In genomic region chr12:41108032-41108431, GRCh38 we compare ENCODE assay signal across 13 cellular contexts.
"Had no signal": no experiment of that assay in that cellular context is flagged by ENCODE, and none has a peak within 500 bp of the region (broad histone marks: within the 10 kb centered on the region; RNA-seq: fewer than 3 reads in every experiment).

No MANE protein-coding gene starts in this region.

- H3K9me3 Mint-ChIP-seq: T-helper 2 cell treated with Interferon-gamma antibody and Interleukin-4, amounts not matched to agents 5 μg/mL and 100 μg/mL, for 36 hours had no signal

- H3K27ac Mint-ChIP-seq: activated CD8-positive, alpha-beta memory T cell treated with anti-CD3 and anti-CD28 coated beads, Interleukin-2, amount 10 ng/mL, durations not matched to agents 7 days and 5 days; activated naive CD4-positive, alpha-beta T cell treated with anti-CD3 and anti-CD28 coated beads, Interleukin-2, amount 50 U/mL, for 72 hours; activated T-cell treated with anti-CD3 and anti-CD28 coated beads, Interleukin-2, amount 50 U/mL, for 24 hours; stimulated activated naive B cell treated with anti-CD40 and anti-IgM and Interleukin-4, amounts not matched to agents 10 μg/mL and 1 μg/mL and 100 μg/mL, for 72 hours; T-helper 2 cell treated with Interferon-gamma antibody and Interleukin-4, amounts not matched to agents 5 μg/mL and 100 μg/mL, for 36 hours had no signal

- H3K36me3 Mint-ChIP-seq: activated CD8-positive, alpha-beta memory T cell treated with anti-CD3 and anti-CD28 coated beads, Interleukin-2, amount 10 ng/mL, durations not matched to agents 7 days and 5 days; activated naive CD4-positive, alpha-beta T cell treated with anti-CD3 and anti-CD28 coated beads, Interleukin-2, amount 50 U/mL, for 72 hours; stimulated activated naive B cell treated with anti-CD40 and anti-IgM and Interleukin-4, amounts not matched to agents 10 μg/mL and 1 μg/mL and 100 μg/mL, for 72 hours had no signal

- H3K4me3 ChIP-seq: spleen had no signal

- ATAC-seq: activated CD8-positive, alpha-beta memory T cell treated with anti-CD3 and anti-CD28 coated beads, Interleukin-2, amount 10 ng/mL, durations not matched to agents 7 days and 5 days; activated naive CD4-positive, alpha-beta T cell treated with anti-CD3 and anti-CD28 coated beads, Interleukin-2, amount 50 U/mL, for 72 hours; esophagus mucosa; stimulated activated naive B cell treated with anti-CD40 and anti-IgM and Interleukin-4, amounts not matched to agents 10 μg/mL and 1 μg/mL and 100 μg/mL, for 72 hours had no signal

- H3K27ac ChIP-seq: spleen had no signal

- H3K27me3 ChIP-seq: spleen had no signal

- DNase-seq: activated CD4-positive, alpha-beta T cell treated with anti-CD3 and anti-CD28 coated beads, Interleukin-2, amount 50 U/mL, for 48 hours; activated CD8-positive, alpha-beta memory T cell treated with anti-CD3 and anti-CD28 coated beads, Interleukin-2, amount 10 ng/mL, durations not matched to agents 7 days and 5 days; activated effector memory CD4-positive, alpha-beta T cell treated with anti-CD3 and anti-CD28 coated beads, Interleukin-2, amount 50 U/mL, for 16 hours; activated T-cell treated with anti-CD3 and anti-CD28 coated beads, Interleukin-2, amount 50 U/mL, for 24 hours; foreskin melanocyte; kidney; spleen; stimulated activated CD4-positive, alpha-beta T cell treated with anti-CD3 and anti-CD28 coated beads, Interleukin-1b, Interleukin-23, amount 100 ng/mL, for 48 hours; stimulated activated naive B cell treated with anti-CD40 and anti-IgM and Interleukin-4, amounts not matched to agents 10 μg/mL and 1 μg/mL and 100 μg/mL, for 72 hours; SW 1271 had no signal

- H3K4me1 ChIP-seq: spleen had no signal

- H3K27me3 Mint-ChIP-seq: activated CD8-positive, alpha-beta memory T cell treated with anti-CD3 and anti-CD28 coated beads, Interleukin-2, amount 10 ng/mL, durations not matched to agents 7 days and 5 days; activated T-cell treated with anti-CD3 and anti-CD28 coated beads, Interleukin-2, amount 50 U/mL, for 24 hours; stimulated activated naive B cell treated with anti-CD40 and anti-IgM and Interleukin-4, amounts not matched to agents 10 μg/mL and 1 μg/mL and 100 μg/mL, for 72 hours had no signal

- H3K4me1 Mint-ChIP-seq: activated CD8-positive, alpha-beta memory T cell treated with anti-CD3 and anti-CD28 coated beads, Interleukin-2, amount 10 ng/mL, durations not matched to agents 7 days and 5 days; stimulated activated naive B cell treated with anti-CD40 and anti-IgM and Interleukin-4, amounts not matched to agents 10 μg/mL and 1 μg/mL and 100 μg/mL, for 72 hours had no signal

- H3K9me3 ChIP-seq: spleen had no signal

- H3K36me3 ChIP-seq: spleen had no signal

- H3K4me3 Mint-ChIP-seq: activated CD8-positive, alpha-beta memory T cell treated with anti-CD3 and anti-CD28 coated beads, Interleukin-2, amount 10 ng/mL, durations not matched to agents 7 days and 5 days; activated T-cell treated with anti-CD3 and anti-CD28 coated beads, Interleukin-2, amount 50 U/mL, for 24 hours; stimulated activated naive B cell treated with anti-CD40 and anti-IgM and Interleukin-4, amounts not matched to agents 10 μg/mL and 1 μg/mL and 100 μg/mL, for 72 hours; T-helper 2 cell treated with Interferon-gamma antibody and Interleukin-4, amounts not matched to agents 5 μg/mL and 100 μg/mL, for 36 hours had no signal
